Comparison of ENCODE assay signal across 8 cellular contexts in the genomic region with DNA sequence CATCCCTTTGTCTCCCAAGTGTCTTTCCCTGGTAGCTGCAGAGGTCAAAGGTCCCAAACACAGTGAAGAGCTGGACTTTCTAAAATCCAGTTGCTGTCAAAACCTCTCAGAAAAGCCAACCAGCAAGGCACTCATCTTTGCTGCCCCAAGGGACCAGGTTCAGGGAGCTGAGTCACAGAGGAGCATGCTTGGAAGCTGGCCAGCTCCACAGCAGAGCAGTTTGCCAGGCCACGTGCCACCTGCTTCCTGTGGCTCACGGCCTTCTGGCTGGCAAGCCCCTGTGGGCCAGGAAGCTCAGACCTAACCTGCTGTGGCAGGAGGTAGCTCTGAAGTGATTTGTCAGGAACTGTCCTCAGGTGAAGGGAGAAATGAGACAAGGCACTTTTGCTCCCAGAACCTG. TPM values are rescaled to one million over a fixed set of nuclear protein-coding genes. Genes with fewer than 3 reads are reported as not detected.
DNase-seq lines count a peak whose midpoint lies in the region; ATAC-seq, FAIRE-seq and TF ChIP-seq lines count a peak whose summit lies in the region.

No MANE protein-coding gene starts in this region.

- no peaks in the 10 kb centered on the region for H3K27me3 Mint-ChIP-seq in IgD-negative memory B cell
- no peaks in the 10 kb centered on the region for H3K27me3 Mint-ChIP-seq in astrocyte (ENCODE audit: low read depth, unreplicated experiment)
- H3K27me3 Mint-ChIP-seq in WTC11 (ENCODE audit: low read depth), result no peaks in the 10 kb centered on the region

- TF ChIP-seq CTCF in astrocyte (IDR thresholded peaks at IDR 0.05; ENCODE audit: insufficient read depth, low read depth, low read length), result no peak
- TF ChIP-seq CTCF in WTC11 (IDR thresholded peaks at IDR 0.05), result no peak

- H3K4me2 ChIP-seq in astrocyte (ENCODE audit: low read length), result no peak overlapping the region

- no peaks in the 10 kb centered on the region for H3K9me3 ChIP-seq in astrocyte (ENCODE audit: insufficient read depth, low read depth, low read length)

- peak; percentile 58 to 63 for DNase-seq in AML-193 (lab: John Stamatoyannopoulos, UW)
- peak; percentile 87 for DNase-seq in SK-MEL-5 (ENCODE audit: low read depth, low spot score)
- DNase-seq in astrocyte (ENCODE audit: low read depth), result peak; percentile 54
- DNase-seq in iris pigment epithelial cell (ENCODE audit: low read depth), result peak; percentile 72
- DNase-seq in stimulated activated CD8-positive, alpha-beta memory T cell treated with anti-CD3 and anti-CD28 coated beads, Interleukin-2, amount 100 ng/mL, for 1 hour (ENCODE audit: low read depth in 2 of 2), result peak; percentile 23 to 52
- DNase-seq in WTC11 (ENCODE audit: low spot score), result no peak

- H3K9me3 Mint-ChIP-seq in IgD-negative memory B cell, result no peaks in the 10 kb centered on the region
- no peaks in the 10 kb centered on the region for H3K9me3 Mint-ChIP-seq in astrocyte (ENCODE audit: unreplicated experiment)
- H3K9me3 Mint-ChIP-seq in WTC11, result no peaks in the 10 kb centered on the region

- no peak for FAIRE-seq in astrocyte (lab: Jason Lieb, UNC)

- no peak overlapping the region for H3K4me3 ChIP-seq in astrocyte (ENCODE audit: insufficient read depth, low read depth, low read length)

- no peak overlapping the region for H3K27ac ChIP-seq in astrocyte (ENCODE audit: low read depth, low read length)

- peaks cover 21% of the 10 kb centered on the region for H3K4me1 ChIP-seq in astrocyte (ENCODE audit: insufficient read depth, low read length)

- H3K9ac ChIP-seq in astrocyte (ENCODE audit: low read length), result no peak overlapping the region

- peaks cover 21% of the 10 kb centered on the region for H3K79me2 ChIP-seq in astrocyte (ENCODE audit: insufficient read depth, low read length)

- POLR2A ChIA-PET in WTC11 (lab: Charles Lee), result no interaction called here

- in situ Hi-C loops in SK-MEL-5 (cut with HindIII; ENCODE audit: low pct_unique_long_range_greater_than_20kb, low sequenced_read_pairs), result no loop called here

- H3K27ac Mint-ChIP-seq in IgD-negative memory B cell (peak overlapping the region; percentile 58 to 99 (median 76)), astrocyte (ENCODE audit: unreplicated experiment) (peak overlapping the region; percentile 18), WTC11 (no peak overlapping the region)

- ATAC-seq in WTC11 (no peak), GM21737 (IDR thresholded peaks at IDR 0.05; ENCODE audit: unreplicated experiment) (no peak)

- H3K36me3 Mint-ChIP-seq in IgD-negative memory B cell (peaks cover 10% of the 10 kb centered on the region), astrocyte (ENCODE audit: low read depth, unreplicated experiment) (peaks cover 3% of the 10 kb centered on the region), WTC11 (peaks cover 54% of the 10 kb centered on the region)

- peaks cover 45% of the 10 kb centered on the region for H3K36me3 ChIP-seq in astrocyte (ENCODE audit: insufficient read depth, low read length)

- H4K20me1 ChIP-seq in astrocyte (ENCODE audit: insufficient read depth, low read length), result peaks cover 9% of the 10 kb centered on the region

- H2AFZ ChIP-seq in astrocyte (ENCODE audit: low read depth, low read length), result no peak overlapping the region

- H3K4me3 Mint-ChIP-seq in IgD-negative memory B cell (peak overlapping the region in 3 of 4 donors; percentile 23 to 81 (median 60)), astrocyte (ENCODE audit: unreplicated experiment) (no peak overlapping the region), WTC11 (no peak overlapping the region)

- H3K4me1 Mint-ChIP-seq in IgD-negative memory B cell (peaks cover 42 to 57% (median 48%) of the 10 kb centered on the region in 3 donors), astrocyte (ENCODE audit: low read depth, unreplicated experiment) (peaks cover 25% of the 10 kb centered on the region), WTC11 (0 out of 2 replicates have a peak, but pooled peaks cover 4% of the 10 kb centered on the region)

- CTCF ChIA-PET in WTC11 (lab: Charles Lee), result interaction anchor here (1.8 kb wide), 1 partner anchor 52 kb away, joined by 5 read pairs; no protein-coding TSS in a partner anchor

- no peaks in the 10 kb centered on the region for H3K27me3 ChIP-seq in astrocyte (ENCODE audit: insufficient read depth, low read length)

TF ChIP-seq in WTC11, 78 proteins besides CTCF, POLR2A, EP300 and RAD21 (continues in another document):
- TF ChIP-seq ZBTB21 (CRISPR knock-in tag; IDR thresholded peaks at IDR 0.05; ENCODE audit: borderline replicate concordance) (no peak), ESRRA (CRISPR knock-in tag; IDR thresholded peaks at IDR 0.05; ENCODE audit: borderline replicate concordance) (no peak), ETV6 (CRISPR knock-in tag; IDR thresholded peaks at IDR 0.05) (no peak), HMGXB4 (CRISPR knock-in tag; IDR thresholded peaks at IDR 0.05) (no peak), FOXP4 (CRISPR knock-in tag; IDR thresholded peaks at IDR 0.05) (no peak), ZNF263 (CRISPR knock-in tag; IDR thresholded peaks at IDR 0.05; ENCODE audit: low read depth) (no peak)
- TF ChIP-seq, protein P1, sequence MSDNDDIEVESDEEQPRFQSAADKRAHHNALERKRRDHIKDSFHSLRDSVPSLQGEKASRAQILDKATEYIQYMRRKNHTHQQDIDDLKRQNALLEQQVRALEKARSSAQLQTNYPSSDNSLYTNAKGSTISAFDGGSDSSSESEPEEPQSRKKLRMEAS (CRISPR knock-in tag; IDR thresholded peaks at IDR 0.05), result no peak
- TF ChIP-seq, protein P2, sequence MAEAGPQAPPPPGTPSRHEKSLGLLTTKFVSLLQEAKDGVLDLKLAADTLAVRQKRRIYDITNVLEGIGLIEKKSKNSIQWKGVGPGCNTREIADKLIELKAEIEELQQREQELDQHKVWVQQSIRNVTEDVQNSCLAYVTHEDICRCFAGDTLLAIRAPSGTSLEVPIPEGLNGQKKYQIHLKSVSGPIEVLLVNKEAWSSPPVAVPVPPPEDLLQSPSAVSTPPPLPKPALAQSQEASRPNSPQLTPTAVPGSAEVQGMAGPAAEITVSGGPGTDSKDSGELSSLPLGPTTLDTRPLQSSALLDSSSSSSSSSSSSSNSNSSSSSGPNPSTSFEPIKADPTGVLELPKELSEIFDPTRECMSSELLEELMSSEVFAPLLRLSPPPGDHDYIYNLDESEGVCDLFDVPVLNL (CRISPR knock-in tag; IDR thresholded peaks at IDR 0.05; ENCODE audit: borderline replicate concordance, low read depth), result no peak

RNA-seq across cellular contexts. Expression of gene ISCU, which starts 3.6 kb away (rescaled TPM):
- polyA plus RNA-seq in IgD-negative memory B cell, result 488 TPM
- total RNA-seq in SK-MEL-5 (2014; rRNA removed; shearing (Covaris generic)), result 162 and 163 TPM in 2 replicates
- polyA plus RNA-seq in SK-MEL-5 (2015; cell fraction: cytosol; rRNA removed), result 89.5 and 99.5 TPM in 2 replicates
- polyA plus RNA-seq in SK-MEL-5 (2015; cell fraction: nucleus; rRNA removed), result 237 and 257 TPM in 2 replicates
- total RNA-seq in astrocyte (121 and 124 TPM in 2 replicates), WTC11 (2021) (73.8 to 85.9 TPM (median 74.2 TPM) in 3 replicates)

RNA-seq across cellular contexts. Expression of gene SART3, which starts 5.0 kb away (rescaled TPM):
- 51.9 TPM for polyA plus RNA-seq in IgD-negative memory B cell
- 66.3 and 84.2 TPM in 2 replicates for total RNA-seq in SK-MEL-5 (2014; rRNA removed; shearing (Covaris generic))
- polyA plus RNA-seq in SK-MEL-5 (2015; cell fraction: cytosol; rRNA removed), result 50.9 and 63.2 TPM in 2 replicates
- polyA plus RNA-seq in SK-MEL-5 (2015; cell fraction: nucleus; rRNA removed), result 81.0 and 101 TPM in 2 replicates
- total RNA-seq in astrocyte (39.9 and 48.4 TPM in 2 replicates), WTC11 (2021) (75.6 to 91.2 TPM (median 76.8 TPM) in 3 replicates)

RNA-seq across cellular contexts. Expression of gene TMEM119, which starts 31.9 kb away (rescaled TPM):
- polyA plus RNA-seq in IgD-negative memory B cell, result 0.33 TPM
- not detected in 2 replicates for total RNA-seq in SK-MEL-5 (2014; rRNA removed; shearing (Covaris generic))
- 0.22 TPM in 1 of 2 replicates, not detected in the other for polyA plus RNA-seq in SK-MEL-5 (2015; cell fraction: cytosol; rRNA removed)
- polyA plus RNA-seq in SK-MEL-5 (2015; cell fraction: nucleus; rRNA removed), result not detected in 2 replicates
- total RNA-seq in astrocyte, result 0.91 and 1.8 TPM in 2 replicates
- 0.16 to 0.25 TPM (median 0.20 TPM) in 3 replicates for total RNA-seq in WTC11 (2021)

RNA-seq across cellular contexts. Expression of gene FICD, which starts 50.9 kb away (rescaled TPM):
- 3.5 TPM for polyA plus RNA-seq in IgD-negative memory B cell
- total RNA-seq in SK-MEL-5 (2014; rRNA removed; shearing (Covaris generic)), result 6.1 and 7.4 TPM in 2 replicates
- polyA plus RNA-seq in SK-MEL-5 (2015; cell fraction: cytosol; rRNA removed), result 3.9 and 4.2 TPM in 2 replicates
- polyA plus RNA-seq in SK-MEL-5 (2015; cell fraction: nucleus; rRNA removed), result 3.6 and 5.2 TPM in 2 replicates
- total RNA-seq in astrocyte, result 3.5 and 4.7 TPM in 2 replicates
- total RNA-seq in WTC11 (2021), result 4.4 to 6.7 TPM (median 6.3 TPM) in 3 replicates

Comparison
In these comparisons a context has a peak if more than half of its experiments do, and no peak if none do; other contexts are left out.
1. H3K4me3 Mint-ChIP-seq: peak in IgD-negative memory B cell (3 of 4); none in astrocyte (single experiment) and WTC11 (single experiment).